In the genomic region with DNA sequence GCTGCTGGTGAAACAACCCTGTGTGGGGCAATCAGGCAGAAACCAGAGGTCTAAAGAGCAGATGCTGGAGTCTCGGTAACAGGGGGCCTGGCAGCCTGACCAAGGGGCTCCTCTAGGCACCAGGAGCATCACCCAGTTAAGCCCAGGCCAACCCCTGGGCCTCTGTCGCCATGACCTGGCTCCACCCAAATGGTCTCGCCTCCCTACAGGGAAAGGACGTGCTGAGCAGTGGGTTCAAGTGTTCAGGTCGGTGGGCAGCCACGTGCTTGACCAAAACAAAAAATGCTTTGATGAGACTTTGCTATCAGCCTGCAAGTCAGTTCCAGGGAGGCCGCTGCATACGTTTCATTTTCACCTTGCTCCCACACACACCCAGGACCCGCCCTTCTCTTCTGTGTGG, we compare ENCODE assay signal across 22 cellular contexts.
DNase-seq lines count a peak whose midpoint lies in the region; ATAC-seq and TF ChIP-seq lines count a peak whose summit lies in the region.
"Had no signal": no experiment of that assay in that cellular context is flagged by ENCODE, and none has a peak within 500 bp of the region (broad histone marks: within the 10 kb centered on the region; RNA-seq: fewer than 3 reads in every experiment).

No MANE protein-coding gene starts in this region.

- H3K4me1 ChIP-seq in BLaER1 (peaks cover 14% of the 10 kb centered on the region), sigmoid colon (peaks cover 0 to 17% (median 15%) of the 10 kb centered on the region in 4 donors)

- H3K9me3 Mint-ChIP-seq in chondrocyte (ENCODE audit: low read depth) = peaks cover 7% of the 10 kb centered on the region
- H3K9me3 Mint-ChIP-seq in effector memory CD8-positive, alpha-beta T cell = no peaks in the 10 kb centered on the region

- no peaks in the 10 kb centered on the region for H3K27me3 Mint-ChIP-seq in chondrocyte (ENCODE audit: low read depth)
- no peaks in the 10 kb centered on the region for H3K27me3 Mint-ChIP-seq in effector memory CD8-positive, alpha-beta T cell

- no peak for ATAC-seq in left lobe of liver
- no peak for ATAC-seq in effector memory CD8-positive, alpha-beta T cell (replicated peaks)

- 86 to 88% methylated on average over 9 of the region's 9 CpGs for WGBS in sigmoid colon, 2 donors

- no peaks in the 10 kb centered on the region for H3K4me1 Mint-ChIP-seq in chondrocyte (ENCODE audit: low read depth)
- H3K4me1 Mint-ChIP-seq in effector memory CD8-positive, alpha-beta T cell (ENCODE audit: low read depth in 2 of 2) = no peaks in the 10 kb centered on the region
- H3K4me1 Mint-ChIP-seq: B cell had no signal

- no peak for TF ChIP-seq EP300 in sigmoid colon (IDR thresholded peaks at IDR 0.05)

- peak; percentile 51 for DNase-seq in chondrocyte (ENCODE audit: low spot score)
- DNase-seq in left lobe of liver (ENCODE audit: low spot score) = peak; percentile 18
- DNase-seq in sigmoid colon = peak; percentile 38
- no peak for DNase-seq in NCI-H187 treated with DMSO at 0.1 percent for 48 hours (lab: John Stamatoyannopoulos, UW)
- DNase-seq in effector memory CD8-positive, alpha-beta T cell = no peak
- DNase-seq in foreskin fibroblast = no peak
- no peak for DNase-seq in DMS 273 treated with DMSO at 0.1 percent for 48 hours (lab: John Stamatoyannopoulos, UW)
- DNase-seq: DMS79, HCEC 1CT, KBM-7, MM.1S, NCI-H1048, NCI-H1417 treated with DMSO at 0.1 percent for 48 hours, NCI-H1930, NCI-H2227 treated with DMSO at 0.1 percent for 48 hours, NCI-H510A, NCI-H748 treated with DMSO at 0.1 percent for 48 hours, PC-9, RPMI8226, SHP77 had no signal

- peaks cover 8% of the 10 kb centered on the region; the same call in 1 of the 2 replicates for H4K20me1 ChIP-seq in BLaER1

- no peak overlapping the region for H3K4me3 ChIP-seq in BLaER1
- H3K4me3 ChIP-seq in sigmoid colon = no peak overlapping the region
- no peak overlapping the region for H3K4me3 ChIP-seq in foreskin fibroblast (ENCODE audit: low read depth in 1 of 2, low read length in 2 of 2)
- H3K4me3 ChIP-seq: PC-9 had no signal

- no peak overlapping the region for H3K9ac ChIP-seq in BLaER1

- H3K9me3 ChIP-seq in BLaER1 (peaks cover 13% of the 10 kb centered on the region; the same call in 1 of the 2 replicates), sigmoid colon (no peaks in the 10 kb centered on the region)

- 0 out of 2 replicates have a peak overlapping the region, but pooled peaks have one; percentile 5 for H3K4me2 ChIP-seq in BLaER1
- H3K4me2 ChIP-seq: PC-9 had no signal

- TF ChIP-seq CTCF in chondrocyte (IDR thresholded peaks at IDR 0.05) = no peak
- TF ChIP-seq CTCF in sigmoid colon (IDR thresholded peaks at IDR 0.05) = no peak
- no peak for TF ChIP-seq CTCF in foreskin fibroblast (IDR thresholded peaks at IDR 0.05; ENCODE audit: low read depth, low read length)

- TF ChIP-seq POLR2A in sigmoid colon (IDR thresholded peaks at IDR 0.05) = no peak

- H3K27me3 ChIP-seq in BLaER1 = no peaks in the 10 kb centered on the region
- no peaks in the 10 kb centered on the region for H3K27me3 ChIP-seq in sigmoid colon

- H3K27ac ChIP-seq in BLaER1 (no peak overlapping the region), sigmoid colon (no peak overlapping the region)
- H3K27ac ChIP-seq: PC-9 had no signal

- no peaks in the 10 kb centered on the region for H3K36me3 Mint-ChIP-seq in chondrocyte (ENCODE audit: low read depth)
- no peaks in the 10 kb centered on the region for H3K36me3 Mint-ChIP-seq in effector memory CD8-positive, alpha-beta T cell (ENCODE audit: insufficient read depth)

- H3K36me3 ChIP-seq in BLaER1 = peaks cover 34% of the 10 kb centered on the region
- H3K36me3 ChIP-seq in sigmoid colon = no peaks in the 10 kb centered on the region

- no peak overlapping the region for H3K27ac Mint-ChIP-seq in chondrocyte (ENCODE audit: unreplicated experiment)
- no peak overlapping the region for H3K27ac Mint-ChIP-seq in effector memory CD8-positive, alpha-beta T cell
- H3K27ac Mint-ChIP-seq: B cell had no signal

- intact Hi-C loops in sigmoid colon (cut with DNase I) = no loop called here

- no peak overlapping the region for H3K4me3 Mint-ChIP-seq in chondrocyte (ENCODE audit: unreplicated experiment)
- H3K4me3 Mint-ChIP-seq in effector memory CD8-positive, alpha-beta T cell = no peak overlapping the region
- H3K4me3 Mint-ChIP-seq: B cell had no signal

Comparison
In these comparisons a context has a peak if more than half of its experiments do, and no peak if none do; other contexts are left out.
1. DNase-seq: peak in chondrocyte (single experiment), left lobe of liver (single experiment) and sigmoid colon (single experiment); none in NCI-H187 treated with DMSO at 0.1 percent for 48 hours (single experiment), effector memory CD8-positive, alpha-beta T cell (0 of 3), foreskin fibroblast (0 of 2) and DMS 273 treated with DMSO at 0.1 percent for 48 hours (single experiment).